Comparison of ENCODE assay signal across 8 cellular contexts in the genomic region with DNA sequence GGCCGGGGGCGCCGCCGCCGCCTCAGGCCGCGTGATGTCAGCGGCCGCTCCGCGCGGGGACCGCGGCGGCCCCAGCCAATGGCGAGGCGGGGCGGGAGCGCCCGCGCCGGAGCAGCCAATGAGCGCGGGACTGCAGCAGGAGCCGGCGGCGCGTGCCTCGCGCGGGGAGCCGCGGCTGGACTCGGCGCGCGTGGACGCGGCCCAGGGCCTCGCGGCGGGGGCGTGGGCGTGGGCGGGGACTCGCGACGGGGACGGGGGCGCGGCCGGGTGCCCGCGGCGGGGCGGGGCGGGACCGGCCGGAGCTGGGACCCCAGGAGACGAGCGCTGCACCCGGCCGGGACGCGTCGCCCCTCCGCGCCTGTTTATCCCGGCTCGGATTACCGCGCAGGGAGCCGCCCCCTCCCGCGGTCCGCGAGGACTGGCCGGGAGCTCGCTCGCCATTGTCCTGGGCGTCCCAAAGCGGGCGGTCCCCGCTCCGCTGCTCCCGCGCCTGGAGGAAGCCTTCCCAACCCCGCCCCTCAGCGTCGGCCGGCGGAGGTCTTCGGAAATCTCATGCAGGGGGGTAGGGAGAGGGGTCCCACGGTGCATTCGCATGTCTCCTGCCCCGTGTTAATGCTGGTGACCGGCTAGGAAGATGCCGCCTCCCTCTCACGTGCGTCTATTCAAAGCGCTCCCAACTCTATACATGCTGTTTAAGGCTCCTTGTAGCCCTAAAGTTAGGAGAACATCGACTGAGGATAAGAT. TPM values are rescaled to one million over a fixed set of nuclear protein-coding genes. Genes with fewer than 3 reads are reported as not detected.
A peak's percentile ranks its signal among the peaks of the same experiment; 100 is the strongest.
DNase-seq lines count a peak whose midpoint lies in the region; ATAC-seq and TF ChIP-seq lines count a peak whose summit lies in the region.

RNF157 (minus strand) TSS at position 33 of the 744 bp plus-strand sequence. CDS start 253 bp downstream, outside the sequence.

- H3K9ac ChIP-seq in colonic mucosa (ENCODE audit: low read depth in 2 of 2, low read length in 2 of 2) = peak within 1 kb of the TSS; percentile 73 to 85

- peak within 1 kb of the TSS; percentile 60 for H3K27ac ChIP-seq in colonic mucosa

- no peak for TF ChIP-seq CTCF in colonic mucosa (IDR thresholded peaks at IDR 0.05)

- H3K9me3 ChIP-seq in colonic mucosa = no peaks in the 10 kb centered on the region

- no peaks in the 10 kb centered on the region for H3K27me3 ChIP-seq in colonic mucosa

- peak within 1 kb of the TSS; percentile 67 for H3K4me3 ChIP-seq in colonic mucosa

- ATAC-seq in GM21737 (IDR thresholded peaks at IDR 0.05; ENCODE audit: unreplicated experiment) = peak; percentile 54

- no peaks in the 10 kb centered on the region for H3K36me3 ChIP-seq in colonic mucosa

- intact Hi-C loops in colonic mucosa (cut with DNase I) = no loop called here

- DNase-seq in COR-L47 (lab: John Stamatoyannopoulos, UW) (peak; percentile 33), NCI-H1092 (lab: John Stamatoyannopoulos, UW) (peak; percentile 26), colonic mucosa (peak; percentile 60), left kidney (ENCODE audit: low read depth, low spot score) (peak; percentile 94), cerebellar nuclear complex (lab: John Stamatoyannopoulos, UW) (no peak)
- DNase-seq in activated CD4-positive, alpha-beta T cell treated with anti-CD3 and anti-CD28 coated beads for 1 hour = peak; percentile 55
- DNase-seq in stimulated activated CD4-positive, alpha-beta T cell treated with anti-CD3 and anti-CD28 coated beads, Interleukin-2, amount 100 ng/mL, for 24 hours = peak; percentile 65 to 67

- H3K4me1 ChIP-seq in colonic mucosa = no peaks in the 10 kb centered on the region

RNA-seq across cellular contexts. Expression of gene RNF157, which starts in this region (rescaled TPM):
- 10 to 100 TPM; 23.7 to 30.2 TPM for total RNA-seq in colonic mucosa

Comparison
In these comparisons a context has a peak if more than half of its experiments do, and no peak if none do; other contexts are left out.
1. DNase-seq: peak in COR-L47 (single experiment), NCI-H1092 (single experiment), activated CD4-positive, alpha-beta T cell treated with anti-CD3 and anti-CD28 coated beads for 1 hour (single experiment), colonic mucosa (single experiment), left kidney (single experiment) and stimulated activated CD4-positive, alpha-beta T cell treated with anti-CD3 and anti-CD28 coated beads, Interleukin-2, amount 100 ng/mL, for 24 hours (2 of 2); none in cerebellar nuclear complex (0 of 2).